Comparison of ENCODE assay signal across 9 cellular contexts in genomic region chr5:173742432-173742816, GRCh38.
DNase-seq lines count a peak whose midpoint lies in the region; ATAC-seq lines count a peak whose summit lies in the region.
"Had no signal": no experiment of that assay in that cellular context is flagged by ENCODE, and none has a peak within 500 bp of the region (broad histone marks: within the 10 kb centered on the region; RNA-seq: fewer than 3 reads in every experiment).

No MANE protein-coding gene starts in this region.

- no peaks in the 10 kb centered on the region for H3K36me3 Mint-ChIP-seq in effector memory CD8-positive, alpha-beta T cell (ENCODE audit: insufficient read depth)
- H3K36me3 Mint-ChIP-seq: activated naive CD8-positive, alpha-beta T cell treated with anti-CD3 and anti-CD28 coated beads, Interleukin-2, amount 10 ng/mL, durations not matched to agents 7 days and 5 days had no signal

- ATAC-seq in GM18517 (IDR thresholded peaks at IDR 0.05; ENCODE audit: unreplicated experiment) (peak; percentile 68), GM19468 (IDR thresholded peaks at IDR 0.05; ENCODE audit: extremely low read depth, unreplicated experiment) (peak; percentile 59), HG03064 (IDR thresholded peaks at IDR 0.05; ENCODE audit: low read depth, unreplicated experiment) (peak; percentile 69), Right ventricle myocardium superior (ENCODE audit: poor library complexity) (no peak)
- ATAC-seq in effector memory CD8-positive, alpha-beta T cell (replicated peaks) = peak; percentile 44

- peaks cover 0 to 3% of the 10 kb centered on the region in 2 donors for H3K4me1 Mint-ChIP-seq in effector memory CD8-positive, alpha-beta T cell (ENCODE audit: low read depth in 2 of 2)
- H3K4me1 Mint-ChIP-seq: activated naive CD8-positive, alpha-beta T cell treated with anti-CD3 and anti-CD28 coated beads, Interleukin-2, amount 10 ng/mL, durations not matched to agents 7 days and 5 days had no signal

- no peaks in the 10 kb centered on the region for H3K9me3 Mint-ChIP-seq in effector memory CD8-positive, alpha-beta T cell
- H3K9me3 Mint-ChIP-seq: activated naive CD8-positive, alpha-beta T cell treated with anti-CD3 and anti-CD28 coated beads, Interleukin-2, amount 10 ng/mL, durations not matched to agents 7 days and 5 days had no signal

- DNase-seq in effector memory CD8-positive, alpha-beta T cell = no peak
- DNase-seq in 8988T (no peak), OCI-M2 (lab: John Stamatoyannopoulos, UW; ENCODE audit: unreplicated experiment) (no peak), Right ventricle myocardium superior (no peak)
- DNase-seq in stimulated activated naive CD4-positive, alpha-beta T cell treated with Interleukin-2 at 50 U/mL for 16 hours (lab: John Stamatoyannopoulos, UW) = no peak
- DNase-seq: activated naive CD8-positive, alpha-beta T cell treated with anti-CD3 and anti-CD28 coated beads, Interleukin-2, amount 10 ng/mL, durations not matched to agents 7 days and 5 days had no signal

- intact Hi-C loops in Right ventricle myocardium superior (cut with DNase I) = no loop called here

- H3K27me3 Mint-ChIP-seq in effector memory CD8-positive, alpha-beta T cell = peaks cover 14 to 17% of the 10 kb centered on the region in 2 donors
- H3K27me3 Mint-ChIP-seq: activated naive CD8-positive, alpha-beta T cell treated with anti-CD3 and anti-CD28 coated beads, Interleukin-2, amount 10 ng/mL, durations not matched to agents 7 days and 5 days had no signal

- no peak overlapping the region for H3K27ac Mint-ChIP-seq in effector memory CD8-positive, alpha-beta T cell
- H3K27ac Mint-ChIP-seq: activated naive CD8-positive, alpha-beta T cell treated with anti-CD3 and anti-CD28 coated beads, Interleukin-2, amount 10 ng/mL, durations not matched to agents 7 days and 5 days had no signal

- H3K4me3 Mint-ChIP-seq in effector memory CD8-positive, alpha-beta T cell = no peak overlapping the region
- H3K4me3 Mint-ChIP-seq: activated naive CD8-positive, alpha-beta T cell treated with anti-CD3 and anti-CD28 coated beads, Interleukin-2, amount 10 ng/mL, durations not matched to agents 7 days and 5 days had no signal
